In the genomic region with DNA sequence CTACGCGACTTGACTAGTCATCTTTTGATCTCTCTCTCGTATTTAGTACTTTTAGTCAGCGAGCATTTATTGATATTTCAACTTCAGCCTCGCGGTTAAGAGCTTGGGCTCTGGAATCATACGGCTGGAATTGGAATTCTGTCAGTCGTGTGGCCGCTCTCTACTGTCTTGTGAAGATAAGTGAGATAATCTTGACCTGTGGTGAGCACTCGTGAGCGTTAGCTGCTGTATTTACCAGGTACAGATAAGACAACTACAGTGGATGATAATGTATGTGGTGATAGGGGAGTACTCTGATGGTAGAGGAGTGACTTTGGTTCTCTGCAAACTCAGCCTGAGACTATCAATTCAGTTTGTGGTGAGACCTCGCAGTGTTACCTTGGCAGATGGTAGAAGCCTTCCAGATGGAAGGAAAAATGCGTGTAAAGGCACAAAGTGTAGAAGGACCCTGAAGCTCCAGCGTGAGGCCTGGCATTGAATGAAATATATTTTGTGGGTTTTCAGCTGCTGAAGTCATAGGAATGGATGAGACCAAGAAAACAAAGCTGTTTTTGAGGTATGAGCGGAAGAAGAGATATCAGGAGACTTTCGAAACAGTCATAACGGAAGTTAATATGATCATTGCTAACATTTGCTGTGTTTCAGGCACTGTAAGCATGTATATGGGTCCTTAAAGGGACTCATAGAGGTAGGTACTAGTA, we compare ENCODE assay signal across 1 cellular context.
TF ChIP-seq lines count a peak whose summit lies in the region.

No MANE protein-coding gene starts in this region.

TF ChIP-seq in K562, 482 proteins besides CTCF, POLR2A, EP300 and RAD21 (continued from another document):
- TF ChIP-seq SRSF9 (IDR thresholded peaks at IDR 0.05; ENCODE audit: borderline replicate concordance, low read depth, low read length), result no peak
- no peak for TF ChIP-seq ZNF143 (CRISPR knock-in tag; IDR thresholded peaks at IDR 0.05)
- TF ChIP-seq, protein P1, sequence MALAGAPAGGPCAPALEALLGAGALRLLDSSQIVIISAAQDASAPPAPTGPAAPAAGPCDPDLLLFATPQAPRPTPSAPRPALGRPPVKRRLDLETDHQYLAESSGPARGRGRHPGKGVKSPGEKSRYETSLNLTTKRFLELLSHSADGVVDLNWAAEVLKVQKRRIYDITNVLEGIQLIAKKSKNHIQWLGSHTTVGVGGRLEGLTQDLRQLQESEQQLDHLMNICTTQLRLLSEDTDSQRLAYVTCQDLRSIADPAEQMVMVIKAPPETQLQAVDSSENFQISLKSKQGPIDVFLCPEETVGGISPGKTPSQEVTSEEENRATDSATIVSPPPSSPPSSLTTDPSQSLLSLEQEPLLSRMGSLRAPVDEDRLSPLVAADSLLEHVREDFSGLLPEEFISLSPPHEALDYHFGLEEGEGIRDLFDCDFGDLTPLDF (CRISPR knock-in tag; IDR thresholded peaks at IDR 0.05), result no peak
- no peak for TF ChIP-seq HCFC1 (IDR thresholded peaks at IDR 0.05; ENCODE audit: low read depth, low read length)
- no peak for TF ChIP-seq CSDE1 (IDR thresholded peaks at IDR 0.05)
- no peak; the same call in 1 of the 2 replicates for TF ChIP-seq TOE1 (IDR thresholded peaks at IDR 0.05; ENCODE audit: borderline replicate concordance)
- TF ChIP-seq TOE1 (CRISPR knock-in tag; IDR thresholded peaks at IDR 0.05; ENCODE audit: borderline replicate concordance, low read depth), result no peak
- TF ChIP-seq MECOM (CRISPR knock-in tag; IDR thresholded peaks at IDR 0.05), result no peak
- 0 out of 2 replicates have a peak, but pooled peaks have one; percentile 33 for TF ChIP-seq BACH1 (tag; IDR thresholded peaks at IDR 0.05)
- TF ChIP-seq MYNN (IDR thresholded peaks at IDR 0.05), result 0 out of 2 replicates have a peak, but pooled peaks have one; percentile 46
- no peak for TF ChIP-seq MYNN (CRISPR knock-in tag; IDR thresholded peaks at IDR 0.05)
- TF ChIP-seq BDP1 (IDR thresholded peaks at IDR 0.05; ENCODE audit: insufficient read depth, insufficient read length), result no peak
- no peak for TF ChIP-seq SRF (CRISPR knock-in tag; IDR thresholded peaks at IDR 0.05)
- TF ChIP-seq NR2C2 (CRISPR knock-in tag; IDR thresholded peaks at IDR 0.05), result no peak
- 0 out of 2 replicates have a peak, but pooled peaks have one; percentile 8 for TF ChIP-seq NR2C2 (tag; IDR thresholded peaks at IDR 0.05)
- TF ChIP-seq FOXJ2 (tag; IDR thresholded peaks at IDR 0.05), result peak; percentile 76; the same call in 1 of the 2 replicates
- no peak for TF ChIP-seq ZNF217 (CRISPR knock-in tag; IDR thresholded peaks at IDR 0.05)
- TF ChIP-seq, protein P2, sequence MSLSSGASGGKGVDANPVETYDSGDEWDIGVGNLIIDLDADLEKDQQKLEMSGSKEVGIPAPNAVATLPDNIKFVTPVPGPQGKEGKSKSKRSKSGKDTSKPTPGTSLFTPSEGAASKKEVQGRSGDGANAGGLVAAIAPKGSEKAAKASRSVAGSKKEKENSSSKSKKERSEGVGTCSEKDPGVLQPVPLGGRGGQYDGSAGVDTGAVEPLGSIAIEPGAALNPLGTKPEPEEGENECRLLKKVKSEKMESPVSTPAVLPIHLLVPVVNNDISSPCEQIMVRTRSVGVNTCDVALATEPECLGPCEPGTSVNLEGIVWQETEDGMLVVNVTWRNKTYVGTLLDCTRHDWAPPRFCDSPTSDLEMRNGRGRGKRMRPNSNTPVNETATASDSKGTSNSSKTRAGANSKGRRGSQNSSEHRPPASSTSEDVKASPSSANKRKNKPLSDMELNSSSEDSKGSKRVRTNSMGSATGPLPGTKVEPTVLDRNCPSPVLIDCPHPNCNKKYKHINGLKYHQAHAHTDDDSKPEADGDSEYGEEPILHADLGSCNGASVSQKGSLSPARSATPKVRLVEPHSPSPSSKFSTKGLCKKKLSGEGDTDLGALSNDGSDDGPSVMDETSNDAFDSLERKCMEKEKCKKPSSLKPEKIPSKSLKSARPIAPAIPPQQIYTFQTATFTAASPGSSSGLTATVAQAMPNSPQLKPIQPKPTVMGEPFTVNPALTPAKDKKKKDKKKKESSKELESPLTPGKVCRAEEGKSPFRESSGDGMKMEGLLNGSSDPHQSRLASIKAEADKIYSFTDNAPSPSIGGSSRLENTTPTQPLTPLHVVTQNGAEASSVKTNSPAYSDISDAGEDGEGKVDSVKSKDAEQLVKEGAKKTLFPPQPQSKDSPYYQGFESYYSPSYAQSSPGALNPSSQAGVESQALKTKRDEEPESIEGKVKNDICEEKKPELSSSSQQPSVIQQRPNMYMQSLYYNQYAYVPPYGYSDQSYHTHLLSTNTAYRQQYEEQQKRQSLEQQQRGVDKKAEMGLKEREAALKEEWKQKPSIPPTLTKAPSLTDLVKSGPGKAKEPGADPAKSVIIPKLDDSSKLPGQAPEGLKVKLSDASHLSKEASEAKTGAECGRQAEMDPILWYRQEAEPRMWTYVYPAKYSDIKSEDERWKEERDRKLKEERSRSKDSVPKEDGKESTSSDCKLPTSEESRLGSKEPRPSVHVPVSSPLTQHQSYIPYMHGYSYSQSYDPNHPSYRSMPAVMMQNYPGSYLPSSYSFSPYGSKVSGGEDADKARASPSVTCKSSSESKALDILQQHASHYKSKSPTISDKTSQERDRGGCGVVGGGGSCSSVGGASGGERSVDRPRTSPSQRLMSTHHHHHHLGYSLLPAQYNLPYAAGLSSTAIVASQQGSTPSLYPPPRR (CRISPR knock-in tag; IDR thresholded peaks at IDR 0.05; ENCODE audit: borderline replicate concordance), result no peak
- TF ChIP-seq RFX7 (CRISPR knock-in tag; IDR thresholded peaks at IDR 0.05), result no peak
- no peak for TF ChIP-seq WHSC1 (IDR thresholded peaks at IDR 0.05; ENCODE audit: low read length)
- no peak for TF ChIP-seq MCM7 (IDR thresholded peaks at IDR 0.05)
- TF ChIP-seq, protein P3, sequence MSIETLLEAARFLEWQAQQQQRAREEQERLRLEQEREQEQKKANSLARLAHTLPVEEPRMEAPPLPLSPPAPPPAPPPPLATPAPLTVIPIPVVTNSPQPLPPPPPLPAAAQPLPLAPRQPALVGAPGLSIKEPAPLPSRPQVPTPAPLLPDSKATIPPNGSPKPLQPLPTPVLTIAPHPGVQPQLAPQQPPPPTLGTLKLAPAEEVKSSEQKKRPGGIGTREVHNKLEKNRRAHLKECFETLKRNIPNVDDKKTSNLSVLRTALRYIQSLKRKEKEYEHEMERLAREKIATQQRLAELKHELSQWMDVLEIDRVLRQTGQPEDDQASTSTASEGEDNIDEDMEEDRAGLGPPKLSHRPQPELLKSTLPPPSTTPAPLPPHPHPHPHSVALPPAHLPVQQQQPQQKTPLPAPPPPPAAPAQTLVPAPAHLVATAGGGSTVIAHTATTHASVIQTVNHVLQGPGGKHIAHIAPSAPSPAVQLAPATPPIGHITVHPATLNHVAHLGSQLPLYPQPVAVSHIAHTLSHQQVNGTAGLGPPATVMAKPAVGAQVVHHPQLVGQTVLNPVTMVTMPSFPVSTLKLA (conservative IDR thresholded peaks at IDR 0.05), result no peak
- TF ChIP-seq, protein P4, sequence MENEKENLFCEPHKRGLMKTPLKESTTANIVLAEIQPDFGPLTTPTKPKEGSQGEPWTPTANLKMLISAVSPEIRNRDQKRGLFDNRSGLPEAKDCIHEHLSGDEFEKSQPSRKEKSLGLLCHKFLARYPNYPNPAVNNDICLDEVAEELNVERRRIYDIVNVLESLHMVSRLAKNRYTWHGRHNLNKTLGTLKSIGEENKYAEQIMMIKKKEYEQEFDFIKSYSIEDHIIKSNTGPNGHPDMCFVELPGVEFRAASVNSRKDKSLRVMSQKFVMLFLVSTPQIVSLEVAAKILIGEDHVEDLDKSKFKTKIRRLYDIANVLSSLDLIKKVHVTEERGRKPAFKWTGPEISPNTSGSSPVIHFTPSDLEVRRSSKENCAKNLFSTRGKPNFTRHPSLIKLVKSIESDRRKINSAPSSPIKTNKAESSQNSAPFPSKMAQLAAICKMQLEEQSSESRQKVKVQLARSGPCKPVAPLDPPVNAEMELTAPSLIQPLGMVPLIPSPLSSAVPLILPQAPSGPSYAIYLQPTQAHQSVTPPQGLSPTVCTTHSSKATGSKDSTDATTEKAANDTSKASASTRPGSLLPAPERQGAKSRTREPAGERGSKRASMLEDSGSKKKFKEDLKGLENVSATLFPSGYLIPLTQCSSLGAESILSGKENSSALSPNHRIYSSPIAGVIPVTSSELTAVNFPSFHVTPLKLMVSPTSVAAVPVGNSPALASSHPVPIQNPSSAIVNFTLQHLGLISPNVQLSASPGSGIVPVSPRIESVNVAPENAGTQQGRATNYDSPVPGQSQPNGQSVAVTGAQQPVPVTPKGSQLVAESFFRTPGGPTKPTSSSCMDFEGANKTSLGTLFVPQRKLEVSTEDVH (IDR thresholded peaks at IDR 0.05; ENCODE audit: low read depth, partially characterized antibody), result peak; percentile 28
- TF ChIP-seq CHCHD3 (CRISPR knock-in tag; IDR thresholded peaks at IDR 0.05), result no peak
- TF ChIP-seq, protein P5, sequence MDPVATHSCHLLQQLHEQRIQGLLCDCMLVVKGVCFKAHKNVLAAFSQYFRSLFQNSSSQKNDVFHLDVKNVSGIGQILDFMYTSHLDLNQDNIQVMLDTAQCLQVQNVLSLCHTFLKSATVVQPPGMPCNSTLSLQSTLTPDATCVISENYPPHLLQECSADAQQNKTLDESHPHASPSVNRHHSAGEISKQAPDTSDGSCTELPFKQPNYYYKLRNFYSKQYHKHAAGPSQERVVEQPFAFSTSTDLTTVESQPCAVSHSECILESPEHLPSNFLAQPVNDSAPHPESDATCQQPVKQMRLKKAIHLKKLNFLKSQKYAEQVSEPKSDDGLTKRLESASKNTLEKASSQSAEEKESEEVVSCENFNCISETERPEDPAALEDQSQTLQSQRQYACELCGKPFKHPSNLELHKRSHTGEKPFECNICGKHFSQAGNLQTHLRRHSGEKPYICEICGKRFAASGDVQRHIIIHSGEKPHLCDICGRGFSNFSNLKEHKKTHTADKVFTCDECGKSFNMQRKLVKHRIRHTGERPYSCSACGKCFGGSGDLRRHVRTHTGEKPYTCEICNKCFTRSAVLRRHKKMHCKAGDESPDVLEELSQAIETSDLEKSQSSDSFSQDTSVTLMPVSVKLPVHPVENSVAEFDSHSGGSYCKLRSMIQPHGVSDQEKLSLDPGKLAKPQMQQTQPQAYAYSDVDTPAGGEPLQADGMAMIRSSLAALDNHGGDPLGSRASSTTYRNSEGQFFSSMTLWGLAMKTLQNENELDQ (CRISPR knock-in tag; IDR thresholded peaks at IDR 0.05; ENCODE audit: borderline replicate concordance), result no peak
- no peak for TF ChIP-seq ZNF197 (CRISPR knock-in tag; IDR thresholded peaks at IDR 0.05; ENCODE audit: low read depth)
- peak; percentile 43; the same call in 1 of the 2 replicates for TF ChIP-seq TCF7 (IDR thresholded peaks at IDR 0.05; ENCODE audit: borderline replicate concordance)
- no peak for TF ChIP-seq CCAR2 (IDR thresholded peaks at IDR 0.05; ENCODE audit: low read depth, low read length)
- no peak for TF ChIP-seq ATF1 (CRISPR knock-in tag; IDR thresholded peaks at IDR 0.05)
- TF ChIP-seq ATF1 (tag; IDR thresholded peaks at IDR 0.05), result no peak
- TF ChIP-seq TRIM24 (IDR thresholded peaks at IDR 0.05), result peak in 1 of 2 experiments; percentile 55; a peak in 1 of 4 replicates
- TF ChIP-seq, protein P6, sequence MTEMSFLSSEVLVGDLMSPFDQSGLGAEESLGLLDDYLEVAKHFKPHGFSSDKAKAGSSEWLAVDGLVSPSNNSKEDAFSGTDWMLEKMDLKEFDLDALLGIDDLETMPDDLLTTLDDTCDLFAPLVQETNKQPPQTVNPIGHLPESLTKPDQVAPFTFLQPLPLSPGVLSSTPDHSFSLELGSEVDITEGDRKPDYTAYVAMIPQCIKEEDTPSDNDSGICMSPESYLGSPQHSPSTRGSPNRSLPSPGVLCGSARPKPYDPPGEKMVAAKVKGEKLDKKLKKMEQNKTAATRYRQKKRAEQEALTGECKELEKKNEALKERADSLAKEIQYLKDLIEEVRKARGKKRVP (CRISPR knock-in tag; IDR thresholded peaks at IDR 0.05), result no peak; the same call in 1 of the 2 replicates
- TF ChIP-seq, protein P7, sequence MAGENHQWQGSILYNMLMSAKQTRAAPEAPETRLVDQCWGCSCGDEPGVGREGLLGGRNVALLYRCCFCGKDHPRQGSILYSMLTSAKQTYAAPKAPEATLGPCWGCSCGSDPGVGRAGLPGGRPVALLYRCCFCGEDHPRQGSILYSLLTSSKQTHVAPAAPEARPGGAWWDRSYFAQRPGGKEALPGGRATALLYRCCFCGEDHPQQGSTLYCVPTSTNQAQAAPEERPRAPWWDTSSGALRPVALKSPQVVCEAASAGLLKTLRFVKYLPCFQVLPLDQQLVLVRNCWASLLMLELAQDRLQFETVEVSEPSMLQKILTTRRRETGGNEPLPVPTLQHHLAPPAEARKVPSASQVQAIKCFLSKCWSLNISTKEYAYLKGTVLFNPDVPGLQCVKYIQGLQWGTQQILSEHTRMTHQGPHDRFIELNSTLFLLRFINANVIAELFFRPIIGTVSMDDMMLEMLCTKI (IDR thresholded peaks at IDR 0.05; ENCODE audit: partially characterized antibody), result no peak
- no peak for TF ChIP-seq ZNF764 (CRISPR knock-in tag; IDR thresholded peaks at IDR 0.05; ENCODE audit: low read depth)
- TF ChIP-seq SIN3A (IDR thresholded peaks at IDR 0.05; ENCODE audit: borderline replicate concordance in 2 of 2, control insufficient read depth in 1 of 2, low read depth in 2 of 2, low read length in 2 of 2), result no peak
- TF ChIP-seq, protein P8, sequence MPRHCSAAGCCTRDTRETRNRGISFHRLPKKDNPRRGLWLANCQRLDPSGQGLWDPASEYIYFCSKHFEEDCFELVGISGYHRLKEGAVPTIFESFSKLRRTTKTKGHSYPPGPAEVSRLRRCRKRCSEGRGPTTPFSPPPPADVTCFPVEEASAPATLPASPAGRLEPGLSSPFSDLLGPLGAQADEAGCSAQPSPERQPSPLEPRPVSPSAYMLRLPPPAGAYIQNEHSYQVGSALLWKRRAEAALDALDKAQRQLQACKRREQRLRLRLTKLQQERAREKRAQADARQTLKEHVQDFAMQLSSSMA (CRISPR knock-in tag; IDR thresholded peaks at IDR 0.05), result no peak
- peak; percentile 6; the same call in 1 of the 2 replicates for TF ChIP-seq MAFK (IDR thresholded peaks at IDR 0.05; ENCODE audit: low read length)
- TF ChIP-seq ZNF586 (CRISPR knock-in tag; conservative IDR thresholded peaks at IDR 0.05), result no peak
- TF ChIP-seq, protein P9, sequence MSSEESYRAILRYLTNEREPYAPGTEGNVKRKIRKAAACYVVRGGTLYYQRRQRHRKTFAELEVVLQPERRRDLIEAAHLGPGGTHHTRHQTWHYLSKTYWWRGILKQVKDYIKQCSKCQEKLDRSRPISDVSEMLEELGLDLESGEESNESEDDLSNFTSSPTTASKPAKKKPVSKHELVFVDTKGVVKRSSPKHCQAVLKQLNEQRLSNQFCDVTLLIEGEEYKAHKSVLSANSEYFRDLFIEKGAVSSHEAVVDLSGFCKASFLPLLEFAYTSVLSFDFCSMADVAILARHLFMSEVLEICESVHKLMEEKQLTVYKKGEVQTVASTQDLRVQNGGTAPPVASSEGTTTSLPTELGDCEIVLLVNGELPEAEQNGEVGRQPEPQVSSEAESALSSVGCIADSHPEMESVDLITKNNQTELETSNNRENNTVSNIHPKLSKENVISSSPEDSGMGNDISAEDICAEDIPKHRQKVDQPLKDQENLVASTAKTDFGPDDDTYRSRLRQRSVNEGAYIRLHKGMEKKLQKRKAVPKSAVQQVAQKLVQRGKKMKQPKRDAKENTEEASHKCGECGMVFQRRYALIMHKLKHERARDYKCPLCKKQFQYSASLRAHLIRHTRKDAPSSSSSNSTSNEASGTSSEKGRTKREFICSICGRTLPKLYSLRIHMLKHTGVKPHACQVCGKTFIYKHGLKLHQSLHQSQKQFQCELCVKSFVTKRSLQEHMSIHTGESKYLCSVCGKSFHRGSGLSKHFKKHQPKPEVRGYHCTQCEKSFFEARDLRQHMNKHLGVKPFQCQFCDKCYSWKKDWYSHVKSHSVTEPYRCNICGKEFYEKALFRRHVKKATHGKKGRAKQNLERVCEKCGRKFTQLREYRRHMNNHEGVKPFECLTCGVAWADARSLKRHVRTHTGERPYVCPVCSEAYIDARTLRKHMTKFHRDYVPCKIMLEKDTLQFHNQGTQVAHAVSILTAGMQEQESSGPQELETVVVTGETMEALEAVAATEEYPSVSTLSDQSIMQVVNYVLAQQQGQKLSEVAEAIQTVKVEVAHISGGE (CRISPR knock-in tag; IDR thresholded peaks at IDR 0.05), result no peak; a peak in 1 of 6 replicates
